2 cellular contexts compared by ENCODE assay signal in the genomic region with DNA sequence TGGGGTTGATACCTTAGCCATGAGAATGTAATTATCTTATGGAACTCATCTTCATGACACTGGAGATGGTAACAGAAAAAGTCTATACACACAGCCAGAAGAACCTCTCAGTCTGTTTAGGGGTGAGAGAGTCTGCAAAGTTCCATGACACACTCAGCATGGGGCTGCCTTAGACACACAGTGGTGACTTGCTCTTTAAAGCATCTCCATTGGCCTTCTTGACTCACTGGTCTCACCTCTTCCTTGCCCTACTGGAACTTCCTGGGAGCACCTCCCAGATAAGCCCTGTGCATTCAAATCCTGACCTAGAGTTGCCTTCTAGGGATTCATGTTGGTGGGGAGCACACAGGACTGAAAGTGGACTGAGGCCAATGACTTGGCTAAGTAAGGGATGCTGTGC.
TF ChIP-seq lines count a peak whose summit lies in the region.

No MANE protein-coding gene starts in this region.

TF ChIP-seq in GM23338, 12 proteins besides CTCF, POLR2A, EP300 and RAD21 (continues in another document):
- TF ChIP-seq POLR2AphosphoS5 (IDR thresholded peaks at IDR 0.05; ENCODE audit: low read depth) (no peak), EZH2 (IDR thresholded peaks at IDR 0.05; ENCODE audit: low read depth, unreplicated experiment) (no peak), JUNB (IDR thresholded peaks at IDR 0.05; ENCODE audit: unreplicated experiment) (no peak), NANOG (IDR thresholded peaks at IDR 0.05; ENCODE audit: borderline replicate concordance) (no peak), ETS1 (IDR thresholded peaks at IDR 0.05) (no peak), STAT1 (IDR thresholded peaks at IDR 0.05; ENCODE audit: unreplicated experiment) (no peak), ZNF114 (CRISPR knock-in tag; IDR thresholded peaks at IDR 0.05) (no peak), EZH2phosphoT487 (IDR thresholded peaks at IDR 0.05; ENCODE audit: unreplicated experiment) (no peak), ZNF462 (CRISPR knock-in tag; IDR thresholded peaks at IDR 0.05) (no peak), ZNF331 (CRISPR knock-in tag; IDR thresholded peaks at IDR 0.05; ENCODE audit: low read depth) (no peak), CREB1 (CRISPR knock-in tag; IDR thresholded peaks at IDR 0.05; ENCODE audit: low read depth) (no peak)

TF ChIP-seq in SK-N-SH, 30 proteins besides CTCF, POLR2A, EP300 and RAD21:
- TF ChIP-seq MXI1 (IDR thresholded peaks at IDR 0.05; ENCODE audit: low read depth, low read length), result no peak
